ENCODE assay signal across 1 cellular context in the genomic region with DNA sequence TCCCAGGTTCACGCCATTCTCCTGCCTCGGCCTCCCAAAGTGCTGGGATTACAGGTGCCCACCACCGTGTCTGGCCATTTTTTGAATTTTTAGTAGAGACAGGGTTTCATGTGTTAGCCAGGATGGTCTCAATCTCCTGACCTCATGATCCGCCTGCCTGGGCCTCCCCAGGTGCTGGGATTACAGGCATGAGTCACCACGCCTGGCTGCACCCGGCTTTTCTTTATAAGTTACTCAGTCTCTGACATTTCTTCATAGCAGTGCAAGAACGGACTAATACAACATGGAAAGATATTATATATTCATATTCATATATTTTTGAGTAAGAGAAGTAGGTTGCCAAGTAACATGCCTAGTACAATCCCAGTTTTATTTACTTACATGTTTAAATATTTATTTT.
TF ChIP-seq lines count a peak whose summit lies in the region.

No MANE protein-coding gene starts in this region.

TF ChIP-seq in K562, 482 proteins besides CTCF, POLR2A, EP300 and RAD21:
- TF ChIP-seq, protein P1, sequence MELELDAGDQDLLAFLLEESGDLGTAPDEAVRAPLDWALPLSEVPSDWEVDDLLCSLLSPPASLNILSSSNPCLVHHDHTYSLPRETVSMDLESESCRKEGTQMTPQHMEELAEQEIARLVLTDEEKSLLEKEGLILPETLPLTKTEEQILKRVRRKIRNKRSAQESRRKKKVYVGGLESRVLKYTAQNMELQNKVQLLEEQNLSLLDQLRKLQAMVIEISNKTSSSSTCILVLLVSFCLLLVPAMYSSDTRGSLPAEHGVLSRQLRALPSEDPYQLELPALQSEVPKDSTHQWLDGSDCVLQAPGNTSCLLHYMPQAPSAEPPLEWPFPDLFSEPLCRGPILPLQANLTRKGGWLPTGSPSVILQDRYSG (tag; conservative IDR thresholded peaks at IDR 0.05; ENCODE audit: low read depth) = no peak
- TF ChIP-seq, protein P2, sequence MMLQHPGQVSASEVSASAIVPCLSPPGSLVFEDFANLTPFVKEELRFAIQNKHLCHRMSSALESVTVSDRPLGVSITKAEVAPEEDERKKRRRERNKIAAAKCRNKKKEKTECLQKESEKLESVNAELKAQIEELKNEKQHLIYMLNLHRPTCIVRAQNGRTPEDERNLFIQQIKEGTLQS (IDR thresholded peaks at IDR 0.05) = peak; percentile 58
- TF ChIP-seq, protein P2 (CRISPR knock-in tag; conservative IDR thresholded peaks at IDR 0.05) = no peak
